1 cellular context compared by ENCODE assay signal in the genomic region with DNA sequence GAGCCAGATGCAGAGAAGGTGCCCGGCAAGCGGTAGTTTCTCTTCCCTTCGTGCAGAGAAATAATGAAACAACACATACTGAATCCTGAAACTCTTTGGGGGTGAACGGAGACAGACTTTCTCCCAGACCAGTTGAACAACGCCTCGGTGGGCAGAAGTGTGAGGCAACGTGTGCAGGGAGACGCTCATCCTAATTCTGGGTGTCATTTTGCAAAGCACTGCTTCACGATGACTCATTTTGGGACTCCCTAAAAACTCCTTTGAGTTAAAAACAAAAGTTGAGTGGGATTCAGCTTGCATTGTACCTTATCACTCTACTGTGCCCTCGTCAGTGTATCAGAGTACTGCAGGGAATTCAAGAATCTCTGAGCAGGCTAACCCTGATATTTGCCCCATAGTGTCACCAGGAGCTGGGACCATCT.
TF ChIP-seq lines count a peak whose summit lies in the region.

No MANE protein-coding gene starts in this region.

TF ChIP-seq in GM12878, 131 proteins besides CTCF, POLR2A, EP300 and RAD21 (continued from another document and continues in another):
- TF ChIP-seq HDAC6 (IDR thresholded peaks at IDR 0.05; ENCODE audit: unreplicated experiment) (no peak), ZBED1 (IDR thresholded peaks at IDR 0.05; ENCODE audit: borderline replicate concordance) (peak; percentile 91), IRF4 (IDR thresholded peaks at IDR 0.05; ENCODE audit: low read depth, low read length) (peak; percentile 94), EGR1 (IDR thresholded peaks at IDR 0.05; ENCODE audit: borderline replicate concordance in 1 of 2, low read depth in 2 of 2, low read length in 2 of 2) (peak in 1 of 2 experiments; percentile 58; a peak in 2 of 3 replicates), ATF7 (IDR thresholded peaks at IDR 0.05; ENCODE audit: low read depth) (peak; percentile 93), ESRRA (IDR thresholded peaks at IDR 0.05; ENCODE audit: low read length) (no peak), SUZ12 (IDR thresholded peaks at IDR 0.05; ENCODE audit: unreplicated experiment) (no peak), NR2C1 (IDR thresholded peaks at IDR 0.05) (no peak), IKZF1 (conservative IDR thresholded peaks at IDR 0.05) (peak; percentile 100), TARDBP (IDR thresholded peaks at IDR 0.05; ENCODE audit: borderline replicate concordance) (no peak), YBX1 (IDR thresholded peaks at IDR 0.05) (no peak), TCF12 (IDR thresholded peaks at IDR 0.05; ENCODE audit: low read depth, low read length) (peak; percentile 68), BHLHE40 (IDR thresholded peaks at IDR 0.05; ENCODE audit: borderline replicate concordance in 1 of 2, low read depth in 2 of 2, low read length in 1 of 2) (peak; percentile 93 to 96), SRF (IDR thresholded peaks at IDR 0.05; ENCODE audit: low read depth in 2 of 2, low read length in 2 of 2) (no peak), YY1 (IDR thresholded peaks at IDR 0.05; ENCODE audit: low read depth, low read length) (peak; percentile 57), ZNF217 (IDR thresholded peaks at IDR 0.05) (peak; percentile 92), PAX8 (IDR thresholded peaks at IDR 0.05) (no peak), ZSCAN29 (IDR thresholded peaks at IDR 0.05) (no peak), RELA (IDR thresholded peaks at IDR 0.05; ENCODE audit: borderline replicate concordance, partially characterized antibody) (peak; percentile 92), MEF2B (IDR thresholded peaks at IDR 0.05; ENCODE audit: partially characterized antibody, poor library complexity, severe bottlenecking) (peak; percentile 79), BCL11A (IDR thresholded peaks at IDR 0.05; ENCODE audit: low read depth, low read length) (peak; percentile 85)
- TF ChIP-seq, protein P1, sequence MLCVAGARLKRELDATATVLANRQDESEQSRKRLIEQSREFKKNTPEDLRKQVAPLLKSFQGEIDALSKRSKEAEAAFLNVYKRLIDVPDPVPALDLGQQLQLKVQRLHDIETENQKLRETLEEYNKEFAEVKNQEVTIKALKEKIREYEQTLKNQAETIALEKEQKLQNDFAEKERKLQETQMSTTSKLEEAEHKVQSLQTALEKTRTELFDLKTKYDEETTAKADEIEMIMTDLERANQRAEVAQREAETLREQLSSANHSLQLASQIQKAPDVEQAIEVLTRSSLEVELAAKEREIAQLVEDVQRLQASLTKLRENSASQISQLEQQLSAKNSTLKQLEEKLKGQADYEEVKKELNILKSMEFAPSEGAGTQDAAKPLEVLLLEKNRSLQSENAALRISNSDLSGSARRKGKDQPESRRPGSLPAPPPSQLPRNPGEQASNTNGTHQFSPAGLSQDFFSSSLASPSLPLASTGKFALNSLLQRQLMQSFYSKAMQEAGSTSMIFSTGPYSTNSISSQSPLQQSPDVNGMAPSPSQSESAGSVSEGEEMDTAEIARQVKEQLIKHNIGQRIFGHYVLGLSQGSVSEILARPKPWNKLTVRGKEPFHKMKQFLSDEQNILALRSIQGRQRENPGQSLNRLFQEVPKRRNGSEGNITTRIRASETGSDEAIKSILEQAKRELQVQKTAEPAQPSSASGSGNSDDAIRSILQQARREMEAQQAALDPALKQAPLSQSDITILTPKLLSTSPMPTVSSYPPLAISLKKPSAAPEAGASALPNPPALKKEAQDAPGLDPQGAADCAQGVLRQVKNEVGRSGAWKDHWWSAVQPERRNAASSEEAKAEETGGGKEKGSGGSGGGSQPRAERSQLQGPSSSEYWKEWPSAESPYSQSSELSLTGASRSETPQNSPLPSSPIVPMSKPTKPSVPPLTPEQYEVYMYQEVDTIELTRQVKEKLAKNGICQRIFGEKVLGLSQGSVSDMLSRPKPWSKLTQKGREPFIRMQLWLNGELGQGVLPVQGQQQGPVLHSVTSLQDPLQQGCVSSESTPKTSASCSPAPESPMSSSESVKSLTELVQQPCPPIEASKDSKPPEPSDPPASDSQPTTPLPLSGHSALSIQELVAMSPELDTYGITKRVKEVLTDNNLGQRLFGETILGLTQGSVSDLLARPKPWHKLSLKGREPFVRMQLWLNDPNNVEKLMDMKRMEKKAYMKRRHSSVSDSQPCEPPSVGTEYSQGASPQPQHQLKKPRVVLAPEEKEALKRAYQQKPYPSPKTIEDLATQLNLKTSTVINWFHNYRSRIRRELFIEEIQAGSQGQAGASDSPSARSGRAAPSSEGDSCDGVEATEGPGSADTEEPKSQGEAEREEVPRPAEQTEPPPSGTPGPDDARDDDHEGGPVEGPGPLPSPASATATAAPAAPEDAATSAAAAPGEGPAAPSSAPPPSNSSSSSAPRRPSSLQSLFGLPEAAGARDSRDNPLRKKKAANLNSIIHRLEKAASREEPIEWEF (IDR thresholded peaks at IDR 0.05; ENCODE audit: insufficient replicate concordance, low read depth, low read length) = no peak
- TF ChIP-seq, protein P2, sequence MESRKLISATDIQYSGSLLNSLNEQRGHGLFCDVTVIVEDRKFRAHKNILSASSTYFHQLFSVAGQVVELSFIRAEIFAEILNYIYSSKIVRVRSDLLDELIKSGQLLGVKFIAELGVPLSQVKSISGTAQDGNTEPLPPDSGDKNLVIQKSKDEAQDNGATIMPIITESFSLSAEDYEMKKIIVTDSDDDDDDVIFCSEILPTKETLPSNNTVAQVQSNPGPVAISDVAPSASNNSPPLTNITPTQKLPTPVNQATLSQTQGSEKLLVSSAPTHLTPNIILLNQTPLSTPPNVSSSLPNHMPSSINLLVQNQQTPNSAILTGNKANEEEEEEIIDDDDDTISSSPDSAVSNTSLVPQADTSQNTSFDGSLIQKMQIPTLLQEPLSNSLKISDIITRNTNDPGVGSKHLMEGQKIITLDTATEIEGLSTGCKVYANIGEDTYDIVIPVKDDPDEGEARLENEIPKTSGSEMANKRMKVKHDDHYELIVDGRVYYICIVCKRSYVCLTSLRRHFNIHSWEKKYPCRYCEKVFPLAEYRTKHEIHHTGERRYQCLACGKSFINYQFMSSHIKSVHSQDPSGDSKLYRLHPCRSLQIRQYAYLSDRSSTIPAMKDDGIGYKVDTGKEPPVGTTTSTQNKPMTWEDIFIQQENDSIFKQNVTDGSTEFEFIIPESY (IDR thresholded peaks at IDR 0.05) = no peak
- TF ChIP-seq, protein P3, sequence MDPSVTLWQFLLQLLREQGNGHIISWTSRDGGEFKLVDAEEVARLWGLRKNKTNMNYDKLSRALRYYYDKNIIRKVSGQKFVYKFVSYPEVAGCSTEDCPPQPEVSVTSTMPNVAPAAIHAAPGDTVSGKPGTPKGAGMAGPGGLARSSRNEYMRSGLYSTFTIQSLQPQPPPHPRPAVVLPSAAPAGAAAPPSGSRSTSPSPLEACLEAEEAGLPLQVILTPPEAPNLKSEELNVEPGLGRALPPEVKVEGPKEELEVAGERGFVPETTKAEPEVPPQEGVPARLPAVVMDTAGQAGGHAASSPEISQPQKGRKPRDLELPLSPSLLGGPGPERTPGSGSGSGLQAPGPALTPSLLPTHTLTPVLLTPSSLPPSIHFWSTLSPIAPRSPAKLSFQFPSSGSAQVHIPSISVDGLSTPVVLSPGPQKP (IDR thresholded peaks at IDR 0.05; ENCODE audit: low read depth, low read length) = peak; percentile 53; the same call in 1 of the 2 replicates
- TF ChIP-seq, protein P4, sequence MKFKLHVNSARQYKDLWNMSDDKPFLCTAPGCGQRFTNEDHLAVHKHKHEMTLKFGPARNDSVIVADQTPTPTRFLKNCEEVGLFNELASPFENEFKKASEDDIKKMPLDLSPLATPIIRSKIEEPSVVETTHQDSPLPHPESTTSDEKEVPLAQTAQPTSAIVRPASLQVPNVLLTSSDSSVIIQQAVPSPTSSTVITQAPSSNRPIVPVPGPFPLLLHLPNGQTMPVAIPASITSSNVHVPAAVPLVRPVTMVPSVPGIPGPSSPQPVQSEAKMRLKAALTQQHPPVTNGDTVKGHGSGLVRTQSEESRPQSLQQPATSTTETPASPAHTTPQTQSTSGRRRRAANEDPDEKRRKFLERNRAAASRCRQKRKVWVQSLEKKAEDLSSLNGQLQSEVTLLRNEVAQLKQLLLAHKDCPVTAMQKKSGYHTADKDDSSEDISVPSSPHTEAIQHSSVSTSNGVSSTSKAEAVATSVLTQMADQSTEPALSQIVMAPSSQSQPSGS (IDR thresholded peaks at IDR 0.05; ENCODE audit: low read length) = no peak
- TF ChIP-seq, protein P5, sequence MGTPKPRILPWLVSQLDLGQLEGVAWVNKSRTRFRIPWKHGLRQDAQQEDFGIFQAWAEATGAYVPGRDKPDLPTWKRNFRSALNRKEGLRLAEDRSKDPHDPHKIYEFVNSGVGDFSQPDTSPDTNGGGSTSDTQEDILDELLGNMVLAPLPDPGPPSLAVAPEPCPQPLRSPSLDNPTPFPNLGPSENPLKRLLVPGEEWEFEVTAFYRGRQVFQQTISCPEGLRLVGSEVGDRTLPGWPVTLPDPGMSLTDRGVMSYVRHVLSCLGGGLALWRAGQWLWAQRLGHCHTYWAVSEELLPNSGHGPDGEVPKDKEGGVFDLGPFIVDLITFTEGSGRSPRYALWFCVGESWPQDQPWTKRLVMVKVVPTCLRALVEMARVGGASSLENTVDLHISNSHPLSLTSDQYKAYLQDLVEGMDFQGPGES (IDR thresholded peaks at IDR 0.05) = no peak
- TF ChIP-seq, protein P6, sequence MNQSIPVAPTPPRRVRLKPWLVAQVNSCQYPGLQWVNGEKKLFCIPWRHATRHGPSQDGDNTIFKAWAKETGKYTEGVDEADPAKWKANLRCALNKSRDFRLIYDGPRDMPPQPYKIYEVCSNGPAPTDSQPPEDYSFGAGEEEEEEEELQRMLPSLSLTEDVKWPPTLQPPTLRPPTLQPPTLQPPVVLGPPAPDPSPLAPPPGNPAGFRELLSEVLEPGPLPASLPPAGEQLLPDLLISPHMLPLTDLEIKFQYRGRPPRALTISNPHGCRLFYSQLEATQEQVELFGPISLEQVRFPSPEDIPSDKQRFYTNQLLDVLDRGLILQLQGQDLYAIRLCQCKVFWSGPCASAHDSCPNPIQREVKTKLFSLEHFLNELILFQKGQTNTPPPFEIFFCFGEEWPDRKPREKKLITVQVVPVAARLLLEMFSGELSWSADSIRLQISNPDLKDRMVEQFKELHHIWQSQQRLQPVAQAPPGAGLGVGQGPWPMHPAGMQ (IDR thresholded peaks at IDR 0.05; ENCODE audit: borderline replicate concordance) = no peak
- TF ChIP-seq, protein P7, sequence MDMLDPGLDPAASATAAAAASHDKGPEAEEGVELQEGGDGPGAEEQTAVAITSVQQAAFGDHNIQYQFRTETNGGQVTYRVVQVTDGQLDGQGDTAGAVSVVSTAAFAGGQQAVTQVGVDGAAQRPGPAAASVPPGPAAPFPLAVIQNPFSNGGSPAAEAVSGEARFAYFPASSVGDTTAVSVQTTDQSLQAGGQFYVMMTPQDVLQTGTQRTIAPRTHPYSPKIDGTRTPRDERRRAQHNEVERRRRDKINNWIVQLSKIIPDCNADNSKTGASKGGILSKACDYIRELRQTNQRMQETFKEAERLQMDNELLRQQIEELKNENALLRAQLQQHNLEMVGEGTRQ (IDR thresholded peaks at IDR 0.05; ENCODE audit: borderline replicate concordance, low read depth, low read length) = no peak; the same call in 1 of the 2 replicates
- TF ChIP-seq, protein P8, sequence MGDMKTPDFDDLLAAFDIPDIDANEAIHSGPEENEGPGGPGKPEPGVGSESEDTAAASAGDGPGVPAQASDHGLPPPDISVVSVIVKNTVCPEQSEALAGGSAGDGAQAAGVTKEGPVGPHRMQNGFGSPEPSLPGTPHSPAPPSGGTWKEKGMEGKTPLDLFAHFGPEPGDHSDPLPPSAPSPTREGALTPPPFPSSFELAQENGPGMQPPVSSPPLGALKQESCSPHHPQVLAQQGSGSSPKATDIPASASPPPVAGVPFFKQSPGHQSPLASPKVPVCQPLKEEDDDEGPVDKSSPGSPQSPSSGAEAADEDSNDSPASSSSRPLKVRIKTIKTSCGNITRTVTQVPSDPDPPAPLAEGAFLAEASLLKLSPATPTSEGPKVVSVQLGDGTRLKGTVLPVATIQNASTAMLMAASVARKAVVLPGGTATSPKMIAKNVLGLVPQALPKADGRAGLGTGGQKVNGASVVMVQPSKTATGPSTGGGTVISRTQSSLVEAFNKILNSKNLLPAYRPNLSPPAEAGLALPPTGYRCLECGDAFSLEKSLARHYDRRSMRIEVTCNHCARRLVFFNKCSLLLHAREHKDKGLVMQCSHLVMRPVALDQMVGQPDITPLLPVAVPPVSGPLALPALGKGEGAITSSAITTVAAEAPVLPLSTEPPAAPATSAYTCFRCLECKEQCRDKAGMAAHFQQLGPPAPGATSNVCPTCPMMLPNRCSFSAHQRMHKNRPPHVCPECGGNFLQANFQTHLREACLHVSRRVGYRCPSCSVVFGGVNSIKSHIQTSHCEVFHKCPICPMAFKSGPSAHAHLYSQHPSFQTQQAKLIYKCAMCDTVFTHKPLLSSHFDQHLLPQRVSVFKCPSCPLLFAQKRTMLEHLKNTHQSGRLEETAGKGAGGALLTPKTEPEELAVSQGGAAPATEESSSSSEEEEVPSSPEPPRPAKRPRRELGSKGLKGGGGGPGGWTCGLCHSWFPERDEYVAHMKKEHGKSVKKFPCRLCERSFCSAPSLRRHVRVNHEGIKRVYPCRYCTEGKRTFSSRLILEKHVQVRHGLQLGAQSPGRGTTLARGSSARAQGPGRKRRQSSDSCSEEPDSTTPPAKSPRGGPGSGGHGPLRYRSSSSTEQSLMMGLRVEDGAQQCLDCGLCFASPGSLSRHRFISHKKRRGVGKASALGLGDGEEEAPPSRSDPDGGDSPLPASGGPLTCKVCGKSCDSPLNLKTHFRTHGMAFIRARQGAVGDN (IDR thresholded peaks at IDR 0.05) = peak; percentile 64; the same call in 1 of the 2 replicates
- TF ChIP-seq, protein P9, sequence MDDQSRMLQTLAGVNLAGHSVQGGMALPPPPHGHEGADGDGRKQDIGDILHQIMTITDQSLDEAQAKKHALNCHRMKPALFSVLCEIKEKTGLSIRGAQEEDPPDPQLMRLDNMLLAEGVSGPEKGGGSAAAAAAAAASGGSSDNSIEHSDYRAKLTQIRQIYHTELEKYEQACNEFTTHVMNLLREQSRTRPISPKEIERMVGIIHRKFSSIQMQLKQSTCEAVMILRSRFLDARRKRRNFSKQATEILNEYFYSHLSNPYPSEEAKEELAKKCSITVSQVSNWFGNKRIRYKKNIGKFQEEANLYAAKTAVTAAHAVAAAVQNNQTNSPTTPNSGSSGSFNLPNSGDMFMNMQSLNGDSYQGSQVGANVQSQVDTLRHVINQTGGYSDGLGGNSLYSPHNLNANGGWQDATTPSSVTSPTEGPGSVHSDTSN (IDR thresholded peaks at IDR 0.05; ENCODE audit: insufficient replicate concordance, low read depth, low read length) = no peak
- TF ChIP-seq, protein P10, sequence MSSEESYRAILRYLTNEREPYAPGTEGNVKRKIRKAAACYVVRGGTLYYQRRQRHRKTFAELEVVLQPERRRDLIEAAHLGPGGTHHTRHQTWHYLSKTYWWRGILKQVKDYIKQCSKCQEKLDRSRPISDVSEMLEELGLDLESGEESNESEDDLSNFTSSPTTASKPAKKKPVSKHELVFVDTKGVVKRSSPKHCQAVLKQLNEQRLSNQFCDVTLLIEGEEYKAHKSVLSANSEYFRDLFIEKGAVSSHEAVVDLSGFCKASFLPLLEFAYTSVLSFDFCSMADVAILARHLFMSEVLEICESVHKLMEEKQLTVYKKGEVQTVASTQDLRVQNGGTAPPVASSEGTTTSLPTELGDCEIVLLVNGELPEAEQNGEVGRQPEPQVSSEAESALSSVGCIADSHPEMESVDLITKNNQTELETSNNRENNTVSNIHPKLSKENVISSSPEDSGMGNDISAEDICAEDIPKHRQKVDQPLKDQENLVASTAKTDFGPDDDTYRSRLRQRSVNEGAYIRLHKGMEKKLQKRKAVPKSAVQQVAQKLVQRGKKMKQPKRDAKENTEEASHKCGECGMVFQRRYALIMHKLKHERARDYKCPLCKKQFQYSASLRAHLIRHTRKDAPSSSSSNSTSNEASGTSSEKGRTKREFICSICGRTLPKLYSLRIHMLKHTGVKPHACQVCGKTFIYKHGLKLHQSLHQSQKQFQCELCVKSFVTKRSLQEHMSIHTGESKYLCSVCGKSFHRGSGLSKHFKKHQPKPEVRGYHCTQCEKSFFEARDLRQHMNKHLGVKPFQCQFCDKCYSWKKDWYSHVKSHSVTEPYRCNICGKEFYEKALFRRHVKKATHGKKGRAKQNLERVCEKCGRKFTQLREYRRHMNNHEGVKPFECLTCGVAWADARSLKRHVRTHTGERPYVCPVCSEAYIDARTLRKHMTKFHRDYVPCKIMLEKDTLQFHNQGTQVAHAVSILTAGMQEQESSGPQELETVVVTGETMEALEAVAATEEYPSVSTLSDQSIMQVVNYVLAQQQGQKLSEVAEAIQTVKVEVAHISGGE (CRISPR knock-in tag; IDR thresholded peaks at IDR 0.05) = no peak
